Comparison of ENCODE assay signal across 16 cellular contexts in genomic region chr13:106569233-106570095, GRCh38. TPM values are rescaled to one million over a fixed set of nuclear protein-coding genes. Genes with fewer than 3 reads are reported as not detected.
A peak's percentile ranks its signal among the peaks of the same experiment; 100 is the strongest.
DNase-seq lines count a peak whose midpoint lies in the region; ATAC-seq, FAIRE-seq and TF ChIP-seq lines count a peak whose summit lies in the region.
"Had no signal": no experiment of that assay in that cellular context is flagged by ENCODE, and none has a peak within 500 bp of the region (broad histone marks: within the 10 kb centered on the region; RNA-seq: fewer than 3 reads in every experiment).

No MANE protein-coding gene starts in this region.

- no peak overlapping the region for H3K27ac Mint-ChIP-seq in CD4-positive, alpha-beta T cell
- H3K27ac Mint-ChIP-seq: activated naive CD8-positive, alpha-beta T cell treated with anti-CD3 and anti-CD28 coated beads, Interleukin-2, amount 50 U/mL, for 24 hours; CD14-positive monocyte had no signal

- H3K36me3 ChIP-seq in HUES6 (ENCODE audit: control insufficient read depth, insufficient read depth, low read length) (no peaks in the 10 kb centered on the region), H1 (ENCODE audit: control insufficient read depth in 2 of 4, insufficient read depth in 4 of 4, low read length in 3 of 4) (no peaks in the 10 kb centered on the region), osteoblast (ENCODE audit: insufficient read depth, low read length) (no peaks in the 10 kb centered on the region)
- H3K36me3 ChIP-seq: gastroesophageal sphincter had no signal

- POLR2A ChIA-PET in CD4-positive, alpha-beta T cell (lab: Charles Lee) = interaction anchor here (1.4 kb wide), 1 partner anchor 1430 kb away, joined by 5 read pairs; no protein-coding TSS in a partner anchor
- POLR2A ChIA-PET in H1 (lab: Charles Lee; ENCODE audit: partially characterized antibody) = interaction anchor here (1.4 kb wide), 1 partner anchor 34 kb away, joined by 5 read pairs; the partner anchor contains the start of gene EFNB2

- no peak overlapping the region for H2BK20ac ChIP-seq in H1 (ENCODE audit: low read length)

- H3K36me3 Mint-ChIP-seq in CD4-positive, alpha-beta T cell (ENCODE audit: low read depth) = peaks cover 24% of the 10 kb centered on the region
- H3K36me3 Mint-ChIP-seq: CD14-positive monocyte had no signal

- H2BK15ac ChIP-seq in H1 (ENCODE audit: low read length) = no peak overlapping the region

- H4K8ac ChIP-seq in H1 (ENCODE audit: extremely low read depth, insufficient read depth, low read length) = no peak overlapping the region; the same call in 1 of the 2 replicates

- intact Hi-C loops in CD4-positive, alpha-beta T cell (cut with DNase I, micrococcal nuclease) = loop anchor here in 1 of 2 experiments (5.0 to 10.0 kb wide), 2 partner anchors 345 to 1648 kb away; partner anchors contain the start of genes ABHD13 and LIG4

- no peak overlapping the region for H3K9ac ChIP-seq in HUES6 (ENCODE audit: low read length)
- H3K9ac ChIP-seq in H1 (replicated peaks in 1 of 4; ENCODE audit: extremely low read depth in 1 of 4, low read depth in 3 of 4, low read length in 3 of 4) = no peak overlapping the region; a peak in 1 of 7 replicates

- H3K4me3 ChIP-seq in HUES6 (ENCODE audit: low read depth, low read length) = peak overlapping the region; percentile 42
- 0 out of 8 replicates have a peak overlapping the region, but pooled peaks of 1 of the 4 experiments have one; percentile 24 for H3K4me3 ChIP-seq in H1 (ENCODE audit: extremely low read depth in 1 of 4, insufficient read depth in 2 of 4, low read depth in 3 of 4, low read length in 4 of 4)
- no peak overlapping the region for H3K4me3 ChIP-seq in osteoblast (ENCODE audit: insufficient read depth, low read length)

- H2AFZ ChIP-seq in H1 (ENCODE audit: low read length) (peak overlapping the region; percentile 6; the same call in 1 of the 2 replicates), osteoblast (ENCODE audit: low read length) (peak overlapping the region; percentile 83)

- no peak for DNase-seq in CD4-positive, alpha-beta T cell
- DNase-seq in H1 (ENCODE audit: low read depth in 1 of 2, low spot score in 2 of 2) (no peak), osteoblast (ENCODE audit: insufficient read length, low spot score, missing footprints) (peak; percentile 34), HK-2 (ENCODE audit: unreplicated experiment) (no peak), NCI-H510A treated with DMSO at 0.1 percent for 48 hours (lab: John Stamatoyannopoulos, UW) (no peak)
- DNase-seq in effector CD4-positive, alpha-beta T cell = no peak
- DNase-seq: cerebellar nuclear complex, NCI-H1694 treated with DMSO at 0.1 percent for 48 hours, RPMI8226 had no signal

- no peaks in the 10 kb centered on the region for H3K9me3 ChIP-seq in CD4-positive, alpha-beta T cell (ENCODE audit: control insufficient read depth, low read length)
- H3K9me3 ChIP-seq in HUES6 (ENCODE audit: control insufficient read depth, insufficient read depth, low read depth, low read length) (no peaks in the 10 kb centered on the region), H1 (ENCODE audit: insufficient read depth in 2 of 2, low read depth in 1 of 2, low read length in 1 of 2) (no peaks in the 10 kb centered on the region), osteoblast (ENCODE audit: low read depth, low read length) (no peaks in the 10 kb centered on the region)
- H3K9me3 ChIP-seq: gastroesophageal sphincter had no signal

- H3K4me1 Mint-ChIP-seq in CD4-positive, alpha-beta T cell (ENCODE audit: low read depth) = peaks cover 45% of the 10 kb centered on the region

- no peak for ATAC-seq in CD4-positive, alpha-beta T cell (ENCODE audit: poor library complexity)
- no peak for ATAC-seq in GM19455 (IDR thresholded peaks at IDR 0.05; ENCODE audit: unreplicated experiment)

- H3K4ac ChIP-seq in H1 (replicated peaks; ENCODE audit: insufficient read length, low read depth, low read length) = no peak overlapping the region

- H3K4me1 ChIP-seq in HUES6 (ENCODE audit: control insufficient read depth, insufficient read depth, low read length) (peaks cover 34% of the 10 kb centered on the region), H1 (replicated peaks in 1 of 4; ENCODE audit: control insufficient read depth in 3 of 4, insufficient read depth in 4 of 4, low read length in 3 of 4) (peaks cover 4 to 13% (median 6%) of the 10 kb centered on the region in 4 experiments; a peak in 5 of 7 replicates), osteoblast (ENCODE audit: insufficient read depth, low read length) (peaks cover 44% of the 10 kb centered on the region)

- WGBS in H1 (ENCODE audit: extremely low coverage in 1 of 2, insufficient coverage in 1 of 2, insufficient read length in 1 of 2, insufficient replicate concordance in 2 of 2, low coverage in 1 of 2, low lambda C conversion rate in 2 of 2, missing lambda C conversion rate in 1 of 2), 2 experiments = 88% methylated on average over 3 of the region's 3 CpGs; no CpG with 5 or more reads in 1 of the 2 experiments

- H2BK120ac ChIP-seq in H1 (replicated peaks; ENCODE audit: low read depth, low read length) = no peak overlapping the region

- H3K9me3 Mint-ChIP-seq in CD4-positive, alpha-beta T cell = no peaks in the 10 kb centered on the region
- H3K9me3 Mint-ChIP-seq: activated naive CD8-positive, alpha-beta T cell treated with anti-CD3 and anti-CD28 coated beads, Interleukin-2, amount 50 U/mL, for 24 hours; endodermal cell; stimulated activated naive CD8-positive, alpha-beta T cell treated with anti-CD3 and anti-CD28 coated beads, Interleukin-15, Interleukin-2, amounts not matched to agents 100 ng/mL and 50 ng/mL, for 24 hours had no signal

- no peak overlapping the region for H2BK12ac ChIP-seq in H1 (ENCODE audit: low read depth, low read length)

- peaks cover 21 to 22% of the 10 kb centered on the region in 2 experiments for H4K20me1 ChIP-seq in H1 (replicated peaks in 1 of 2; ENCODE audit: control insufficient read depth in 1 of 2, insufficient read depth in 2 of 2, low read length in 2 of 2)
- H4K20me1 ChIP-seq in osteoblast (ENCODE audit: insufficient read depth, low read length) = peaks cover 27% of the 10 kb centered on the region

- peaks cover 5% of the 10 kb centered on the region for H3K23me2 ChIP-seq in H1 (ENCODE audit: low read depth, low read length)

- no peak for TF ChIP-seq POLR2A in H1 (IDR thresholded peaks at IDR 0.05; ENCODE audit: control extremely low read depth in 1 of 2, low read depth in 2 of 2, low read length in 2 of 2)

- FAIRE-seq in H1 (lab: Jason Lieb, UNC) = no peak

- no peaks in the 10 kb centered on the region for H3K27me3 Mint-ChIP-seq in CD4-positive, alpha-beta T cell
- H3K27me3 Mint-ChIP-seq: activated naive CD8-positive, alpha-beta T cell treated with anti-CD3 and anti-CD28 coated beads, Interleukin-2, amount 50 U/mL, for 24 hours; stimulated activated naive CD8-positive, alpha-beta T cell treated with anti-CD3 and anti-CD28 coated beads, Interleukin-15, Interleukin-2, amounts not matched to agents 100 ng/mL and 50 ng/mL, for 24 hours had no signal

- H3K79me1 ChIP-seq in H1 (ENCODE audit: low read depth, low read length) = no peaks in the 10 kb centered on the region

- H2AK5ac ChIP-seq in H1 (ENCODE audit: low read depth, low read length) = no peak overlapping the region

- peak overlapping the region; percentile 13 for H3K4me3 Mint-ChIP-seq in CD4-positive, alpha-beta T cell

- H3K18ac ChIP-seq in H1 (ENCODE audit: extremely low read depth, low read length) = no peak overlapping the region

- H3K56ac ChIP-seq in H1 (replicated peaks; ENCODE audit: insufficient read length, low read depth, low read length) = no peak overlapping the region

- H3K14ac ChIP-seq in H1 (ENCODE audit: insufficient read length) = no peak overlapping the region

- H3K4me2 ChIP-seq in H1 (ENCODE audit: insufficient read depth in 1 of 2, low read depth in 2 of 2, low read length in 2 of 2) (peak overlapping the region in 1 of 2 experiments; percentile 26; a peak in 2 of 4 replicates), osteoblast (ENCODE audit: insufficient read depth, low read length) (peak overlapping the region; percentile 69)

- H3K79me2 ChIP-seq in H1 (ENCODE audit: control insufficient read depth in 1 of 2, insufficient read depth in 2 of 2, low read length in 2 of 2) = peaks cover 34 to 45% of the 10 kb centered on the region in 2 experiments
- H3K79me2 ChIP-seq in osteoblast (ENCODE audit: insufficient read depth, low read length) = peaks cover 34% of the 10 kb centered on the region

- H3K27me3 ChIP-seq in CD4-positive, alpha-beta T cell (ENCODE audit: control insufficient read depth, insufficient read depth, low read length) = no peaks in the 10 kb centered on the region
- H3K27me3 ChIP-seq in HUES6 (ENCODE audit: control insufficient read depth, insufficient read depth, low read length) (no peaks in the 10 kb centered on the region), H1 (replicated peaks in 1 of 4; ENCODE audit: control insufficient read depth in 3 of 4, extremely low read depth in 1 of 4, insufficient read depth in 3 of 4, low read length in 3 of 4) (no peaks in the 10 kb centered on the region), osteoblast (ENCODE audit: insufficient read depth, low read length) (no peaks in the 10 kb centered on the region)
- H3K27me3 ChIP-seq: gastroesophageal sphincter had no signal

- H3K27ac ChIP-seq in CD4-positive, alpha-beta T cell (ENCODE audit: low read depth, low read length) = no peak overlapping the region
- no peak overlapping the region for H3K27ac ChIP-seq in HUES6 (ENCODE audit: low read depth, low read length)
- no peak overlapping the region for H3K27ac ChIP-seq in H1 (ENCODE audit: low read depth, low read length)
- H3K27ac ChIP-seq in osteoblast (ENCODE audit: low read depth, low read length) = no peak overlapping the region

- TF ChIP-seq EP300 in H1 (IDR thresholded peaks at IDR 0.05; ENCODE audit: borderline replicate concordance in 1 of 2, low read depth in 2 of 2, low read length in 2 of 2) = no peak

- H4K91ac ChIP-seq in H1 (replicated peaks; ENCODE audit: insufficient read length, low read length) = no peak overlapping the region

- TF ChIP-seq CTCF in CD4-positive, alpha-beta T cell (IDR thresholded peaks at IDR 0.05) = no peak
- TF ChIP-seq CTCF in H1 (IDR thresholded peaks at IDR 0.05; ENCODE audit: control extremely low read depth in 1 of 3, insufficient read depth in 1 of 3, low read depth in 1 of 3, low read length in 3 of 3) = no peak
- TF ChIP-seq CTCF in osteoblast (IDR thresholded peaks at IDR 0.05; ENCODE audit: extremely low read depth, low read depth, low read length) = no peak

- CTCF ChIA-PET in CD4-positive, alpha-beta T cell (lab: Charles Lee) = interaction anchor here (2.3 kb wide), 1 partner anchor 33 kb away, joined by 16 read pairs; the partner anchor contains the start of gene EFNB2
- CTCF ChIA-PET in H1 (lab: Charles Lee; ENCODE audit: partially characterized antibody) = interaction anchor here (0.6 to 2.1 kb wide), 4 partner anchors 16 to 1998 kb away, joined by 3 to 10 read pairs (median 3); no protein-coding TSS in a partner anchor

- TF ChIP-seq RAD21 in H1 (IDR thresholded peaks at IDR 0.05 in 1 of 2, conservative IDR thresholded peaks at IDR 0.05 in 1 of 2; ENCODE audit: low read depth in 2 of 2, low read length in 2 of 2) = no peak

- no peak overlapping the region for H4K5ac ChIP-seq in H1 (ENCODE audit: insufficient read length, low read depth, low read length)

- H2BK5ac ChIP-seq in H1 (ENCODE audit: low read depth, low read length) = no peak overlapping the region

- no peak overlapping the region for H3K23ac ChIP-seq in H1 (ENCODE audit: insufficient read length)

RNA-seq across cellular contexts. Expression of gene ARGLU1, which starts 1.5 kb away (rescaled TPM):
- total RNA-seq in CD4-positive, alpha-beta T cell = 100 to 1,000 TPM; 146 to 152 TPM
- 81.2 and 84.9 TPM in 2 replicates for total RNA-seq in H1 (2021; fragmentation: NEBNext Ultra II Directional; extraction: Animal tissue kit (Norgen Biotek cat#: 25700))
- polyA plus RNA-seq in H1 (2011; rRNA removed) = 45.8 and 47.8 TPM in 2 replicates
- 113 TPM for polyA plus RNA-seq in H1 (2011; cell fraction: cytosol; rRNA removed)
- polyA plus RNA-seq in H1 (2011; cell fraction: nucleus; rRNA removed) = 118 TPM
- polyA plus RNA-seq in H1 (2012, experiment 1 of 2) = 116 to 200 TPM (median 127 TPM) in 4 replicates
- 13.9 TPM for polyA plus RNA-seq in H1 (2012, experiment 2 of 2)
- 157 TPM for polyA plus RNA-seq in H1 (2013, experiment 1 of 2)
- 139 TPM for polyA plus RNA-seq in H1 (2013, experiment 2 of 2)
- 13.4 and 21.1 TPM in 2 replicates for polyA minus RNA-seq in H1 (2011; rRNA and poly(A)+ RNA removed)
- 31.6 TPM for polyA minus RNA-seq in H1 (2011; cell fraction: cytosol; rRNA and poly(A)+ RNA removed)
- 56.3 TPM for polyA minus RNA-seq in H1 (2011; cell fraction: nucleus; rRNA and poly(A)+ RNA removed)
- 42.0 and 51.0 TPM in 2 replicates for total RNA-seq in osteoblast

RNA-seq across cellular contexts. Expression of gene EFNB2, which starts 34.0 kb away (rescaled TPM):
- total RNA-seq in CD4-positive, alpha-beta T cell = under 1 TPM; 0.20 to 0.36 TPM
- total RNA-seq in H1 (2021; fragmentation: NEBNext Ultra II Directional; extraction: Animal tissue kit (Norgen Biotek cat#: 25700)) = 10.3 and 12.0 TPM in 2 replicates
- polyA plus RNA-seq in H1 (2011; rRNA removed) = 7.5 and 8.2 TPM in 2 replicates
- 6.7 TPM for polyA plus RNA-seq in H1 (2011; cell fraction: cytosol; rRNA removed)
- polyA plus RNA-seq in H1 (2011; cell fraction: nucleus; rRNA removed) = 11.5 TPM
- polyA plus RNA-seq in H1 (2012, experiment 1 of 2) = 9.7 to 11.3 TPM (median 10.9 TPM) in 4 replicates
- polyA plus RNA-seq in H1 (2012, experiment 2 of 2) = 2.6 TPM
- 11.1 TPM for polyA plus RNA-seq in H1 (2013, experiment 1 of 2)
- polyA plus RNA-seq in H1 (2013, experiment 2 of 2) = 13.3 TPM
- polyA minus RNA-seq in H1 (2011; rRNA and poly(A)+ RNA removed) = 13.7 and 16.9 TPM in 2 replicates
- 10.5 TPM for polyA minus RNA-seq in H1 (2011; cell fraction: cytosol; rRNA and poly(A)+ RNA removed)
- polyA minus RNA-seq in H1 (2011; cell fraction: nucleus; rRNA and poly(A)+ RNA removed) = 14.8 TPM
- total RNA-seq in osteoblast = 10.0 and 17.0 TPM in 2 replicates
- polyA plus RNA-seq: CD14-positive monocyte had no signal
